8 cellular contexts compared by ENCODE assay signal in genomic region chr2:174341301-174341994, GRCh38. TPM values are rescaled to one million over a fixed set of nuclear protein-coding genes. Genes with fewer than 3 reads are reported as not detected.
DNase-seq lines count a peak whose midpoint lies in the region; ATAC-seq, FAIRE-seq and TF ChIP-seq lines count a peak whose summit lies in the region.

No MANE protein-coding gene starts in this region.

- peak; percentile 38 for FAIRE-seq in HTR-8/SVneo (lab: Jason Lieb, UNC)

- no peaks in the 10 kb centered on the region for H3K27me3 ChIP-seq in PC-9 (ENCODE audit: insufficient read depth, low read depth)

- no peak overlapping the region for H3K27ac ChIP-seq in PC-9

- POLR2A ChIA-PET in PC-9 (lab: Charles Lee; ENCODE audit: unreplicated experiment) = interaction anchor here (0.6 kb wide), 2 partner anchors 203 to 581 kb away, joined by 4 to 5 read pairs; no protein-coding TSS in a partner anchor

- H3K27me3 Mint-ChIP-seq in activated T-helper 1 cell treated with anti-CD3 and anti-CD28 coated beads, Interleukin-12 subunit alpha, Interleukin-12 subunit beta, Interleukin-2, Interleukin-4 antibody, amounts not matched to agents 30 ng/mL and 10 ng/mL and 1 ng/mL, durations not matched to agents 14 hours and 24 hours and 36 hours (ENCODE audit: insufficient read depth) = peaks cover 62% of the 10 kb centered on the region
- peaks cover 90% of the 10 kb centered on the region for H3K27me3 Mint-ChIP-seq in neural crest cell (ENCODE audit: low read depth)
- H3K27me3 Mint-ChIP-seq in stimulated activated naive CD8-positive, alpha-beta T cell treated with anti-CD3 and anti-CD28 coated beads, Interleukin-15, amount 100 ng/mL, for 72 hours = peaks cover 94% of the 10 kb centered on the region

- peaks cover 4% of the 10 kb centered on the region; the same call in 1 of the 2 replicates for H3F3A ChIP-seq in PC-9 (ENCODE audit: insufficient read depth, low read depth)

- H3K36me3 ChIP-seq in PC-9 (ENCODE audit: low read depth) = no peaks in the 10 kb centered on the region

- intact Hi-C loops in PC-9 (cut with micrococcal nuclease; ENCODE audit: unreplicated experiment) = loop anchor here (1.0 to 10.0 kb wide), 11 partner anchors 184 to 1127 kb away; partner anchors contain the start of gene SP3
- intact Hi-C loops in activated T-helper 1 cell treated with anti-CD3 and anti-CD28 coated beads, Interleukin-12 subunit alpha, Interleukin-12 subunit beta, Interleukin-2, Interleukin-4 antibody, amounts not matched to agents 30 ng/mL and 10 ng/mL and 1 ng/mL, durations not matched to agents 14 hours and 24 hours and 36 hours (cut with micrococcal nuclease) = loop anchor here (1.0 to 10.0 kb wide), 11 partner anchors 9 to 1751 kb away; partner anchors contain the start of gene HOXD13

- no peaks in the 10 kb centered on the region for H3K9me2 ChIP-seq in PC-9 (ENCODE audit: insufficient read depth)

- peak overlapping the region; percentile 89 for H3K27ac Mint-ChIP-seq in activated T-helper 1 cell treated with anti-CD3 and anti-CD28 coated beads, Interleukin-12 subunit alpha, Interleukin-12 subunit beta, Interleukin-2, Interleukin-4 antibody, amounts not matched to agents 30 ng/mL and 10 ng/mL and 1 ng/mL, durations not matched to agents 14 hours and 24 hours and 36 hours
- no peak overlapping the region for H3K27ac Mint-ChIP-seq in neural crest cell (ENCODE audit: unreplicated experiment)
- H3K27ac Mint-ChIP-seq in stimulated activated naive CD8-positive, alpha-beta T cell treated with anti-CD3 and anti-CD28 coated beads, Interleukin-15, amount 100 ng/mL, for 72 hours = peak overlapping the region in 1 of 2 donors; percentile 93

- H3K9me3 Mint-ChIP-seq in activated T-helper 1 cell treated with anti-CD3 and anti-CD28 coated beads, Interleukin-12 subunit alpha, Interleukin-12 subunit beta, Interleukin-2, Interleukin-4 antibody, amounts not matched to agents 30 ng/mL and 10 ng/mL and 1 ng/mL, durations not matched to agents 14 hours and 24 hours and 36 hours = no peaks in the 10 kb centered on the region
- no peaks in the 10 kb centered on the region for H3K9me3 Mint-ChIP-seq in neural crest cell
- no peaks in the 10 kb centered on the region for H3K9me3 Mint-ChIP-seq in stimulated activated naive CD8-positive, alpha-beta T cell treated with anti-CD3 and anti-CD28 coated beads, Interleukin-15, amount 100 ng/mL, for 72 hours

- peaks cover 4% of the 10 kb centered on the region; the same call in 1 of the 2 replicates for H3K4me1 ChIP-seq in PC-9 (replicated peaks; ENCODE audit: insufficient read depth)

- H3K4me3 Mint-ChIP-seq in activated T-helper 1 cell treated with anti-CD3 and anti-CD28 coated beads, Interleukin-12 subunit alpha, Interleukin-12 subunit beta, Interleukin-2, Interleukin-4 antibody, amounts not matched to agents 30 ng/mL and 10 ng/mL and 1 ng/mL, durations not matched to agents 14 hours and 24 hours and 36 hours = peak overlapping the region; percentile 70
- H3K4me3 Mint-ChIP-seq in neural crest cell = peak overlapping the region; percentile 70
- peak overlapping the region; percentile 78 to 84 for H3K4me3 Mint-ChIP-seq in stimulated activated naive CD8-positive, alpha-beta T cell treated with anti-CD3 and anti-CD28 coated beads, Interleukin-15, amount 100 ng/mL, for 72 hours

- no TSS peak for BruUV-seq in PC-9 (replicated peaks; lab: Mats Ljungman, UMichigan)

- no peaks in the 10 kb centered on the region for H3K9me3 ChIP-seq in PC-9 (ENCODE audit: insufficient read depth, low read depth)

- H3K4me3 ChIP-seq in PC-9 = peak overlapping the region; percentile 31; the same call in 1 of the 2 replicates

- CTCF ChIA-PET in PC-9 (lab: Charles Lee) = interaction anchor here (0.5 to 1.7 kb wide), 25 partner anchors 10 to 1860 kb away, joined by 3 to 25 read pairs (median 4); partner anchors contain the start of gene OLA1

- peak overlapping the region; percentile 73 for H2AFZ ChIP-seq in PC-9

- ATAC-seq in GM18520 (IDR thresholded peaks at IDR 0.05; ENCODE audit: unreplicated experiment) = peak; percentile 59
- peak; percentile 73 for ATAC-seq in stimulated activated naive CD8-positive, alpha-beta T cell treated with anti-CD3 and anti-CD28 coated beads, Interleukin-15, amount 100 ng/mL, for 72 hours

- H3K4me2 ChIP-seq in PC-9 = peak overlapping the region; percentile 74

- DNase-seq in AG08396 (ENCODE audit: low spot score) (peak; percentile 91), HTR-8/SVneo (ENCODE audit: insufficient read length, low spot score) (peak; percentile 87), PC-9 (peak; percentile 72 to 94), fibroblast of peridontal ligament (ENCODE audit: extremely low read depth) (peak; percentile 89), neural crest cell (ENCODE audit: low read depth, low spot score) (peak; percentile 96)
- peak; percentile 83 for DNase-seq in activated T-helper 1 cell treated with anti-CD3 and anti-CD28 coated beads, Interleukin-12 subunit alpha, Interleukin-12 subunit beta, Interleukin-2, Interleukin-4 antibody, amounts not matched to agents 30 ng/mL and 10 ng/mL and 1 ng/mL, durations not matched to agents 14 hours and 24 hours and 36 hours (ENCODE audit: low spot score)
- DNase-seq in stimulated activated naive CD8-positive, alpha-beta T cell treated with anti-CD3 and anti-CD28 coated beads, Interleukin-15, amount 100 ng/mL, for 72 hours = peak; percentile 91 to 92

- no peaks in the 10 kb centered on the region for H3K79me2 ChIP-seq in PC-9 (ENCODE audit: low read depth)

- H4K20me1 ChIP-seq in PC-9 (ENCODE audit: insufficient read depth) = no peaks in the 10 kb centered on the region

- peaks cover 33% of the 10 kb centered on the region for H3K4me1 Mint-ChIP-seq in activated T-helper 1 cell treated with anti-CD3 and anti-CD28 coated beads, Interleukin-12 subunit alpha, Interleukin-12 subunit beta, Interleukin-2, Interleukin-4 antibody, amounts not matched to agents 30 ng/mL and 10 ng/mL and 1 ng/mL, durations not matched to agents 14 hours and 24 hours and 36 hours (ENCODE audit: low read depth)
- peaks cover 49% of the 10 kb centered on the region for H3K4me1 Mint-ChIP-seq in neural crest cell
- H3K4me1 Mint-ChIP-seq in stimulated activated naive CD8-positive, alpha-beta T cell treated with anti-CD3 and anti-CD28 coated beads, Interleukin-15, amount 100 ng/mL, for 72 hours = peaks cover 66% of the 10 kb centered on the region

- H3K36me3 Mint-ChIP-seq in activated T-helper 1 cell treated with anti-CD3 and anti-CD28 coated beads, Interleukin-12 subunit alpha, Interleukin-12 subunit beta, Interleukin-2, Interleukin-4 antibody, amounts not matched to agents 30 ng/mL and 10 ng/mL and 1 ng/mL, durations not matched to agents 14 hours and 24 hours and 36 hours (ENCODE audit: low read depth) = peaks cover 3% of the 10 kb centered on the region
- H3K36me3 Mint-ChIP-seq in neural crest cell (ENCODE audit: low read depth) = peaks cover 5% of the 10 kb centered on the region

- TF ChIP-seq CTCF in PC-9 (conservative IDR thresholded peaks at IDR 0.05) (peak; percentile 100), neural crest cell (conservative IDR thresholded peaks at IDR 0.05) (peak; percentile 99)

RNA-seq across cellular contexts. Expression of gene SP9, which starts 6.7 kb away (rescaled TPM):
- total RNA-seq in PC-9 (2021) = not detected in 2 replicates
- not detected in 2 replicates for total RNA-seq in activated T-helper 1 cell treated with anti-CD3 and anti-CD28 coated beads, Interleukin-12 subunit alpha, Interleukin-12 subunit beta, Interleukin-2, Interleukin-4 antibody, amounts not matched to agents 30 ng/mL and 10 ng/mL and 1 ng/mL, durations not matched to agents 14 hours and 24 hours and 36 hours
- 1.9 TPM in 2 replicates for total RNA-seq in neural crest cell

RNA-seq across cellular contexts. Expression of gene SCRN3, which starts 54.1 kb away (rescaled TPM):
- total RNA-seq in PC-9 (2021) = 26.9 and 28.7 TPM in 2 replicates
- total RNA-seq in activated T-helper 1 cell treated with anti-CD3 and anti-CD28 coated beads, Interleukin-12 subunit alpha, Interleukin-12 subunit beta, Interleukin-2, Interleukin-4 antibody, amounts not matched to agents 30 ng/mL and 10 ng/mL and 1 ng/mL, durations not matched to agents 14 hours and 24 hours and 36 hours = 14.0 and 19.8 TPM in 2 replicates
- 29.5 and 30.9 TPM in 2 replicates for total RNA-seq in neural crest cell
